9 cellular contexts compared by ENCODE assay signal in genomic region chr10:5447611-5448071, GRCh38. TPM values are rescaled to one million over a fixed set of nuclear protein-coding genes. Genes with fewer than 3 reads are reported as not detected.
A peak's percentile ranks its signal among the peaks of the same experiment; 100 is the strongest.
DNase-seq lines count a peak whose midpoint lies in the region; ATAC-seq and TF ChIP-seq lines count a peak whose summit lies in the region.
"Had no signal": no experiment of that assay in that cellular context is flagged by ENCODE, and none has a peak within 500 bp of the region (broad histone marks: within the 10 kb centered on the region; RNA-seq: fewer than 3 reads in every experiment).

No MANE protein-coding gene starts in this region.

- H3K4me1 Mint-ChIP-seq in activated T-cell treated with anti-CD3 and anti-CD28 coated beads, Interleukin-2, amount 50 U/mL, for 4 hours (ENCODE audit: low read depth), result peaks cover 38% of the 10 kb centered on the region

- no peaks in the 10 kb centered on the region for H3K27me3 ChIP-seq in gastrocnemius medialis

- H3K4me1 ChIP-seq in gastrocnemius medialis, result peaks cover 25 to 32% of the 10 kb centered on the region in 2 donors

- peaks cover 4% of the 10 kb centered on the region for H3K36me3 Mint-ChIP-seq in activated T-cell treated with anti-CD3 and anti-CD28 coated beads, Interleukin-2, amount 50 U/mL, for 4 hours (ENCODE audit: insufficient read depth)

- peak overlapping the region; percentile 80 for H3K4me3 Mint-ChIP-seq in activated T-cell treated with anti-CD3 and anti-CD28 coated beads, Interleukin-2, amount 50 U/mL, for 4 hours

- TF ChIP-seq POLR2A in gastrocnemius medialis (IDR thresholded peaks at IDR 0.05), result no peak

- peaks cover 0 to 7% of the 10 kb centered on the region in 2 donors for H3K36me3 ChIP-seq in gastrocnemius medialis

- H3K9me3 Mint-ChIP-seq in activated T-cell treated with anti-CD3 and anti-CD28 coated beads, Interleukin-2, amount 50 U/mL, for 4 hours, result no peaks in the 10 kb centered on the region

- ATAC-seq in activated T-cell treated with anti-CD3 and anti-CD28 coated beads, Interleukin-2, amount 50 U/mL, for 4 hours, result peak; percentile 82 to 84
- ATAC-seq in HG02885 (IDR thresholded peaks at IDR 0.05; ENCODE audit: poor library complexity, unreplicated experiment) (peak; percentile 72), SK-N-SH treated with all-trans-retinoic acid at 6 μM for 48 hours (peak; percentile 34; the same call in 2 of the 3 replicates), gastrocnemius medialis (no peak)

- peak overlapping the region; percentile 67 to 84 (median 73) for H3K27ac ChIP-seq in gastrocnemius medialis

- intact Hi-C loops in gastrocnemius medialis (cut with DNase I; ENCODE audit: low total_unique reads), result loop anchor here (2.0 to 10.0 kb wide), 2 partner anchors 35 to 87 kb away; partner anchors contain the start of gene NET1

- H3K4me3 ChIP-seq in fibroblast of mammary gland (ENCODE audit: control insufficient read depth, low read depth, low read length) (peak overlapping the region; percentile 70), gastrocnemius medialis (peak overlapping the region; percentile 38 to 62 (median 54))

- TF ChIP-seq CTCF in fibroblast of mammary gland (conservative IDR thresholded peaks at IDR 0.05; ENCODE audit: control insufficient read depth, insufficient read depth, low read depth, low read length) (no peak), gastrocnemius medialis (IDR thresholded peaks at IDR 0.05 in 4 of 5, conservative IDR thresholded peaks at IDR 0.05 in 1 of 5) (no peak)

- no peaks in the 10 kb centered on the region for H3K27me3 Mint-ChIP-seq in activated T-cell treated with anti-CD3 and anti-CD28 coated beads, Interleukin-2, amount 50 U/mL, for 4 hours (ENCODE audit: low read depth)

- in situ Hi-C loops in gastrocnemius medialis (cut with MboI; ENCODE audit: low sequenced_read_pairs in 4 of 4), result loop anchor here in 2 of 4 donors (10.0 to 25.0 kb wide), 2 partner anchors 415 to 427 kb away; no protein-coding TSS in a partner anchor

- no peaks in the 10 kb centered on the region for H3K9me3 ChIP-seq in gastrocnemius medialis

- no peak for DNase-seq in activated T-cell treated with anti-CD3 and anti-CD28 coated beads, Interleukin-2, amount 50 U/mL, for 4 hours
- no peak for DNase-seq in activated T-cell treated with anti-CD3 and anti-CD28 coated beads for 4 hours
- DNase-seq in fibroblast of mammary gland (ENCODE audit: low read depth), result no peak
- DNase-seq in gastrocnemius medialis, result no peak
- no peak for DNase-seq in SKM-1 treated with dmso at 0.1 percent for 144 hours (lab: John Stamatoyannopoulos, UW; ENCODE audit: unreplicated experiment)
- no peak for DNase-seq in C1 segment of cervical spinal cord (lab: John Stamatoyannopoulos, UW)

TF ChIP-seq in SK-N-SH treated with all-trans-retinoic acid at 6 μM for 48 hours, 23 proteins besides CTCF, POLR2A, EP300 and RAD21:
- no peak for TF ChIP-seq ZNF8 (CRISPR knock-in tag; IDR thresholded peaks at IDR 0.05)
- no peak for TF ChIP-seq ESRRG (CRISPR knock-in tag; IDR thresholded peaks at IDR 0.05)

RNA-seq across cellular contexts. Expression of gene NET1, which starts 35.3 kb away (rescaled TPM):
- 10 to 100 TPM; 12.7 to 35.4 (median 17.6) TPM for total RNA-seq in activated T-cell treated with anti-CD3 and anti-CD28 coated beads, Interleukin-2, amount 50 U/mL, for 4 hours
- 10 to 100 TPM; 19.8 to 76.4 (median 36.3) TPM for total RNA-seq in gastrocnemius medialis

RNA-seq across cellular contexts. Expression of gene TUBAL3, which starts 43.0 kb away (rescaled TPM):
- not detected for total RNA-seq in activated T-cell treated with anti-CD3 and anti-CD28 coated beads, Interleukin-2, amount 50 U/mL, for 4 hours
- under 1 TPM in 1 of 4 donors, not detected in 3; 0.18 TPM for total RNA-seq in gastrocnemius medialis

RNA-seq across cellular contexts. Expression of gene CALML5, which starts 51.7 kb away (rescaled TPM):
- not detected for total RNA-seq in activated T-cell treated with anti-CD3 and anti-CD28 coated beads, Interleukin-2, amount 50 U/mL, for 4 hours
- total RNA-seq in gastrocnemius medialis, result not detected
- total RNA-seq: pulmonary artery endothelial cell had no signal

Comparison
In these comparisons a context has a peak if more than half of its experiments do, and no peak if none do; other contexts are left out.
1. ATAC-seq: peak in activated T-cell treated with anti-CD3 and anti-CD28 coated beads, Interleukin-2, amount 50 U/mL, for 4 hours (2 of 2), HG02885 (single experiment) and SK-N-SH treated with all-trans-retinoic acid at 6 μM for 48 hours (single experiment); none in gastrocnemius medialis (0 of 2).